Comparison of ENCODE assay signal across 8 cellular contexts in genomic region chr21:45136927-45137611, GRCh38.
DNase-seq lines count a peak whose midpoint lies in the region; ATAC-seq and TF ChIP-seq lines count a peak whose summit lies in the region.

No MANE protein-coding gene starts in this region.

- no peak overlapping the region for H3K4me3 ChIP-seq in NT2/D1 (ENCODE audit: insufficient read length, low read depth)
- no peak overlapping the region for H3K4me3 ChIP-seq in esophagus muscularis mucosa

- POLR2A ChIA-PET in CD4-positive, alpha-beta T cell (lab: Charles Lee), result interaction anchor here (0.6 to 1.2 kb wide), 3 partner anchors 15 to 612 kb away, joined by 3 to 5 read pairs (median 3); partner anchors contain the start of gene POFUT2
- POLR2A ChIA-PET in naive thymus-derived CD8-positive, alpha-beta T cell (lab: Charles Lee), result interaction anchor here (1.3 to 1.8 kb wide), 2 partner anchors 187 to 197 kb away, joined by 3 to 8 read pairs; partner anchors contain the start of gene SLX9

- H3K27me3 Mint-ChIP-seq in CD4-positive, alpha-beta T cell, result no peaks in the 10 kb centered on the region
- H3K27me3 Mint-ChIP-seq in naive thymus-derived CD8-positive, alpha-beta T cell, result no peaks in the 10 kb centered on the region
- no peaks in the 10 kb centered on the region for H3K27me3 Mint-ChIP-seq in stimulated activated memory B cell treated with anti-CD40 and anti-IgM and Interleukin-4, amounts not matched to agents 10 μg/mL and 1 μg/mL and 100 μg/mL, for 72 hours

- peaks cover 8% of the 10 kb centered on the region for H3K36me3 ChIP-seq in NT2/D1 (ENCODE audit: insufficient read depth, insufficient read length, low read length)
- peaks cover 0 to 17% (median 6%) of the 10 kb centered on the region in 4 donors for H3K36me3 ChIP-seq in esophagus muscularis mucosa

- H3K4me3 Mint-ChIP-seq in CD4-positive, alpha-beta T cell, result no peak overlapping the region
- no peak overlapping the region for H3K4me3 Mint-ChIP-seq in naive thymus-derived CD8-positive, alpha-beta T cell
- H3K4me3 Mint-ChIP-seq in stimulated activated memory B cell treated with anti-CD40 and anti-IgM and Interleukin-4, amounts not matched to agents 10 μg/mL and 1 μg/mL and 100 μg/mL, for 72 hours, result no peak overlapping the region

- H3K36me3 Mint-ChIP-seq in CD4-positive, alpha-beta T cell (ENCODE audit: low read depth), result peaks cover 11% of the 10 kb centered on the region
- peaks cover 0 to 22% (median 0%) of the 10 kb centered on the region in 3 donors for H3K36me3 Mint-ChIP-seq in naive thymus-derived CD8-positive, alpha-beta T cell
- peaks cover 18% of the 10 kb centered on the region for H3K36me3 Mint-ChIP-seq in stimulated activated memory B cell treated with anti-CD40 and anti-IgM and Interleukin-4, amounts not matched to agents 10 μg/mL and 1 μg/mL and 100 μg/mL, for 72 hours

- no peaks in the 10 kb centered on the region for H3K9me3 Mint-ChIP-seq in CD4-positive, alpha-beta T cell
- no peaks in the 10 kb centered on the region for H3K9me3 Mint-ChIP-seq in naive thymus-derived CD8-positive, alpha-beta T cell
- H3K9me3 Mint-ChIP-seq in stimulated activated memory B cell treated with anti-CD40 and anti-IgM and Interleukin-4, amounts not matched to agents 10 μg/mL and 1 μg/mL and 100 μg/mL, for 72 hours, result no peaks in the 10 kb centered on the region

- H3K9me3 ChIP-seq in CD4-positive, alpha-beta T cell (ENCODE audit: control insufficient read depth, low read length), result no peaks in the 10 kb centered on the region
- no peaks in the 10 kb centered on the region for H3K9me3 ChIP-seq in NT2/D1 (ENCODE audit: insufficient read depth, low read length)
- H3K9me3 ChIP-seq in esophagus muscularis mucosa, result no peaks in the 10 kb centered on the region

- WGBS in esophagus muscularis mucosa, result 24% methylated on average over 10 of the region's 11 CpGs

- DNase-seq in CD4-positive, alpha-beta T cell, result peak; percentile 31 to 62 (median 54)
- DNase-seq in HK-2 (ENCODE audit: unreplicated experiment) (peak; percentile 63), NT2/D1 (ENCODE audit: low read depth, low spot score) (peak; percentile 87), activated T-cell treated with anti-CD3 and anti-CD28 coated beads for 24 hours (ENCODE audit: low read depth) (peak; percentile 64), esophagus muscularis mucosa (ENCODE audit: extremely low spot score) (peak; percentile 96)
- peak; percentile 29 to 75 (median 46) for DNase-seq in naive thymus-derived CD8-positive, alpha-beta T cell

- peaks cover 29% of the 10 kb centered on the region for H3K4me1 Mint-ChIP-seq in CD4-positive, alpha-beta T cell (ENCODE audit: low read depth)
- peaks cover 12 to 30% (median 21%) of the 10 kb centered on the region in 4 donors for H3K4me1 Mint-ChIP-seq in naive thymus-derived CD8-positive, alpha-beta T cell
- peaks cover 15% of the 10 kb centered on the region for H3K4me1 Mint-ChIP-seq in stimulated activated memory B cell treated with anti-CD40 and anti-IgM and Interleukin-4, amounts not matched to agents 10 μg/mL and 1 μg/mL and 100 μg/mL, for 72 hours

- ATAC-seq in CD4-positive, alpha-beta T cell (ENCODE audit: poor library complexity), result peak; percentile 52
- peak; percentile 46 to 48 for ATAC-seq in naive thymus-derived CD8-positive, alpha-beta T cell
- peak; percentile 45 for ATAC-seq in stimulated activated memory B cell treated with anti-CD40 and anti-IgM and Interleukin-4, amounts not matched to agents 10 μg/mL and 1 μg/mL and 100 μg/mL, for 72 hours
- ATAC-seq in HG03571 (IDR thresholded peaks at IDR 0.05; ENCODE audit: unreplicated experiment), result no peak

- H3K27me3 ChIP-seq in CD4-positive, alpha-beta T cell (ENCODE audit: control insufficient read depth, insufficient read depth, low read length), result no peaks in the 10 kb centered on the region
- H3K27me3 ChIP-seq in NT2/D1 (ENCODE audit: insufficient read depth, insufficient read length) (no peaks in the 10 kb centered on the region), esophagus muscularis mucosa (no peaks in the 10 kb centered on the region)

- intact Hi-C loops in CD4-positive, alpha-beta T cell (cut with DNase I, micrococcal nuclease), result loop anchor here in 1 of 2 experiments (1.0 kb wide), 1 partner anchor 188 kb away; no protein-coding TSS in a partner anchor
- intact Hi-C loops in esophagus muscularis mucosa (cut with DNase I), result loop anchor here (5.0 kb wide), 1 partner anchor 90 kb away; no protein-coding TSS in a partner anchor

- no peak overlapping the region for H3K9ac ChIP-seq in NT2/D1 (ENCODE audit: insufficient read length, low read depth)

- TF ChIP-seq EP300 in esophagus muscularis mucosa (IDR thresholded peaks at IDR 0.05), result no peak

- TF ChIP-seq CTCF in CD4-positive, alpha-beta T cell (IDR thresholded peaks at IDR 0.05), result peak; percentile 74
- TF ChIP-seq CTCF in esophagus muscularis mucosa (IDR thresholded peaks at IDR 0.05), result peak; percentile 85 to 89 (median 86)

- no peak for TF ChIP-seq POLR2A in esophagus muscularis mucosa (IDR thresholded peaks at IDR 0.05; ENCODE audit: low read depth)

- H3K4me1 ChIP-seq in NT2/D1 (ENCODE audit: insufficient read depth, insufficient read length) (peaks cover 2% of the 10 kb centered on the region), esophagus muscularis mucosa (peaks cover 10 to 96% (median 85%) of the 10 kb centered on the region in 4 donors)

- H3K27ac Mint-ChIP-seq in CD4-positive, alpha-beta T cell, result no peak overlapping the region
- peak overlapping the region in 6 of 10 donors; percentile 11 to 57 (median 19) for H3K27ac Mint-ChIP-seq in naive thymus-derived CD8-positive, alpha-beta T cell
- H3K27ac Mint-ChIP-seq in stimulated activated memory B cell treated with anti-CD40 and anti-IgM and Interleukin-4, amounts not matched to agents 10 μg/mL and 1 μg/mL and 100 μg/mL, for 72 hours, result no peak overlapping the region

- no peak overlapping the region for H3K27ac ChIP-seq in CD4-positive, alpha-beta T cell (ENCODE audit: low read depth, low read length)
- peak overlapping the region; percentile 30 to 62 (median 53) for H3K27ac ChIP-seq in esophagus muscularis mucosa (replicated peaks in 1 of 4)

- CTCF ChIA-PET in CD4-positive, alpha-beta T cell (lab: Charles Lee), result interaction anchor here (0.7 to 3.5 kb wide), 13 partner anchors 8 to 222 kb away, joined by 3 to 31 read pairs (median 4); no protein-coding TSS in a partner anchor

Comparison
In these comparisons a context has a peak if more than half of its experiments do, and no peak if none do; other contexts are left out.
1. DNase-seq: peak in every context shown above with its lines; median percentile 96 in esophagus muscularis mucosa; 87 in NT2/D1; 64 in activated T-cell treated with anti-CD3 and anti-CD28 coated beads for 24 hours; 63 in HK-2; 54 in CD4-positive, alpha-beta T cell; 46 in naive thymus-derived CD8-positive, alpha-beta T cell.
2. H3K27ac Mint-ChIP-seq: peak in naive thymus-derived CD8-positive, alpha-beta T cell (6 of 10); none in CD4-positive, alpha-beta T cell (single experiment) and stimulated activated memory B cell treated with anti-CD40 and anti-IgM and Interleukin-4, amounts not matched to agents 10 μg/mL and 1 μg/mL and 100 μg/mL, for 72 hours (single experiment).